In the genomic region with DNA sequence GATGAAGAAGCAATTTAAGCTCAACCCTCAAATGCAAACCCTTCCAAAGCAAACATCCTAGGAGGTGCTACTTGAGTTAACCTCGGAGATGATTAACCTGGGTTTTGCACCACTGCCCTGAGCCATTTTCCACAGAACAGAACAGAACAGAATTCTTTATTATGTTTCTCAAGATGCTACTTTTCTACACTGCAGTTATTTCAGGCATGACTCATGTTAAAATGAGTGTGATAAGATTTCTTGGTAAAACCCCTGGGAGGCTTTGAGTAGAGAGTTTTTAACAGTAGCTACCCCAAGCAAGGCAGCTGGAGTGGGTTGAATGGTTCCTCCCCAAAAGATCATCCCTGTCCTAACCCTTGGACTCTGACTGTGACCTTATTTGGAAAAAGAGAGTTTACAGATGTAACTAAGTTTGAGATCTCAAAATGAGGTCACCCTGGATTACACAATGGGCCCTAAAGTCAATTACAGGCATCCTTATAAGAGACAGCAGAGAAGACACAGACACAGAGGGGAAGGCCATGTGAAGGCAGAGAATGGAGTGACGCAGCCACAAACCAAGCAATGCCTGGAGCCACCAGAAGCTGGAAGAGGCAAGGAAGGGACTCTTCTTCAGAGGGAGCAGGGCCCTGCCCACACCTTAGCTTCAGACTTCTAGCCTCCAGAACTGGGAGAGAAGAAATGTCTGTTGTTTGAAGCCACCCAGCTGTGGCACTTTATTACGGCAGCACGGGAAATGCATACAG, we compare ENCODE assay signal across 8 cellular contexts.
DNase-seq lines count a peak whose midpoint lies in the region; ATAC-seq, FAIRE-seq and TF ChIP-seq lines count a peak whose summit lies in the region.

No MANE protein-coding gene starts in this region.

- FAIRE-seq in pancreas (lab: Jason Lieb, UNC) (no peak), frontal cortex (lab: Jason Lieb, UNC) (no peak)

- 73 to 75% methylated on average over 4 of the region's 4 CpGs for WGBS in pancreas, 2 donors

- H3K36me3 ChIP-seq in pancreas: no peaks in the 10 kb centered on the region

- intact Hi-C loops in pancreas (cut with DNase I): no loop called here

- DNase-seq in DMS53 treated with DMSO at 0.1 percent for 48 hours (lab: John Stamatoyannopoulos, UW; ENCODE audit: unreplicated experiment): peak; percentile 50
- DNase-seq in NOMO-1 treated with dmso at 0.1 percent for 144 hours (lab: John Stamatoyannopoulos, UW; ENCODE audit: unreplicated experiment): peak; percentile 57
- peak; percentile 72 for DNase-seq in epithelial cell of esophagus (ENCODE audit: low read depth)
- no peak for DNase-seq in pancreas
- DNase-seq in stimulated activated naive CD4-positive, alpha-beta T cell treated with Interleukin-2 at 50 U/mL for 16 hours (lab: John Stamatoyannopoulos, UW): no peak
- DNase-seq in activated naive CD4-positive, alpha-beta T cell (lab: John Stamatoyannopoulos, UW): no peak
- DNase-seq in frontal cortex (ENCODE audit: low spot score in 2 of 2): no peak

- no peak for TF ChIP-seq CTCF in epithelial cell of esophagus (IDR thresholded peaks at IDR 0.05; ENCODE audit: insufficient read depth, low read depth, low read length, missing control alignments)
- TF ChIP-seq CTCF in pancreas (IDR thresholded peaks at IDR 0.05): no peak

- H3K9me3 ChIP-seq in pancreas: no peaks in the 10 kb centered on the region

- no peaks in the 10 kb centered on the region for H3K27me3 ChIP-seq in pancreas

- ATAC-seq in pancreas (peak in 3 of 4 donors; percentile 12 to 60 (median 14)), HG03159 (IDR thresholded peaks at IDR 0.05; ENCODE audit: unreplicated experiment) (no peak)

- H3K27ac ChIP-seq in pancreas: no peak overlapping the region

- H3K4me1 ChIP-seq in pancreas: peaks cover 0 to 9% (median 0%) of the 10 kb centered on the region in 3 donors

- H3K4me3 ChIP-seq in epithelial cell of esophagus (ENCODE audit: low read length) (no peak overlapping the region), pancreas (no peak overlapping the region)

Comparison
In these comparisons a context has a peak if more than half of its experiments do, and no peak if none do; other contexts are left out.
1. DNase-seq: peak in DMS53 treated with DMSO at 0.1 percent for 48 hours (single experiment), NOMO-1 treated with dmso at 0.1 percent for 144 hours (single experiment) and epithelial cell of esophagus (single experiment); none in pancreas (0 of 6), stimulated activated naive CD4-positive, alpha-beta T cell treated with Interleukin-2 at 50 U/mL for 16 hours (single experiment), activated naive CD4-positive, alpha-beta T cell (0 of 4) and frontal cortex (0 of 2).